Comparison of ENCODE assay signal across 22 cellular contexts in genomic region chr20:23455641-23456040, GRCh38. TPM values are rescaled to one million over a fixed set of nuclear protein-coding genes. Genes with fewer than 3 reads are reported as not detected.
"Had no signal": no experiment of that assay in that cellular context is flagged by ENCODE, and none has a peak within 500 bp of the region (broad histone marks: within the 10 kb centered on the region; RNA-seq: fewer than 3 reads in every experiment).

No MANE protein-coding gene starts in this region.

- H3K27me3 Mint-ChIP-seq: activated T-cell treated with anti-CD3 and anti-CD28 coated beads, Interleukin-2, amount 50 U/mL, for 24 hours had no signal

- H3K4me1 Mint-ChIP-seq: memory B cell had no signal

- ATAC-seq: esophagus mucosa; heart right ventricle; stimulated activated naive B cell treated with anti-CD40 and anti-IgM and Interleukin-4, amounts not matched to agents 10 μg/mL and 1 μg/mL and 100 μg/mL, for 72 hours; upper lobe of right lung had no signal

- H3K4me3 ChIP-seq: heart right ventricle, sigmoid colon, thoracic aorta, upper lobe of right lung had no signal

- H3K27ac Mint-ChIP-seq: activated naive CD4-positive, alpha-beta T cell treated with anti-CD3 and anti-CD28 coated beads for 36 hours; activated T-cell treated with anti-CD3 and anti-CD28 coated beads, Interleukin-2, amount 50 U/mL, for 24 hours; memory B cell; stimulated activated naive B cell treated with anti-CD40 and anti-IgM and Interleukin-4, amounts not matched to agents 10 μg/mL and 1 μg/mL and 100 μg/mL, for 72 hours had no signal

- H3K9me3 ChIP-seq: neutrophil, sigmoid colon, thoracic aorta, upper lobe of right lung had no signal

- H3K9me3 Mint-ChIP-seq: activated naive CD4-positive, alpha-beta T cell treated with anti-CD3 and anti-CD28 coated beads for 36 hours; activated T-cell treated with anti-CD3 and anti-CD28 coated beads, Interleukin-2, amount 50 U/mL, for 24 hours; memory B cell; naive B cell; stimulated activated naive B cell treated with anti-CD40 and anti-IgM and Interleukin-4, amounts not matched to agents 10 μg/mL and 1 μg/mL and 100 μg/mL, for 72 hours had no signal

- H3K36me3 ChIP-seq: brain microvascular endothelial cell, heart right ventricle, neutrophil, sigmoid colon, thoracic aorta, upper lobe of right lung had no signal

- H3K27ac ChIP-seq: brain microvascular endothelial cell, neutrophil, sigmoid colon, thoracic aorta, upper lobe of right lung had no signal

- H3K36me3 Mint-ChIP-seq: memory B cell; naive B cell; stimulated activated naive B cell treated with anti-CD40 and anti-IgM and Interleukin-4, amounts not matched to agents 10 μg/mL and 1 μg/mL and 100 μg/mL, for 72 hours had no signal

- DNase-seq: activated CD4-positive, CD25-positive, alpha-beta regulatory T cell; activated naive CD4-positive, alpha-beta T cell treated with anti-CD3 and anti-CD28 coated beads for 36 hours; activated T-cell treated with anti-CD3 and anti-CD28 coated beads, Interleukin-2, amount 50 U/mL, for 24 hours; aorta; brain microvascular endothelial cell; cortex of kidney; heart right ventricle; naive B cell; posterior cingulate gyrus; sigmoid colon; stimulated activated CD4-positive, alpha-beta T cell treated with anti-CD3 and anti-CD28 coated beads, Interleukin-4, amount 100 ng/mL, for 4 hours; stimulated activated naive B cell treated with anti-CD40 and anti-IgM and Interleukin-4, amounts not matched to agents 10 μg/mL and 1 μg/mL and 100 μg/mL, for 72 hours; T1000; upper lobe of right lung had no signal

- H3K4me3 Mint-ChIP-seq: activated naive CD4-positive, alpha-beta T cell treated with anti-CD3 and anti-CD28 coated beads for 36 hours; activated T-cell treated with anti-CD3 and anti-CD28 coated beads, Interleukin-2, amount 50 U/mL, for 24 hours; memory B cell; stimulated activated naive B cell treated with anti-CD40 and anti-IgM and Interleukin-4, amounts not matched to agents 10 μg/mL and 1 μg/mL and 100 μg/mL, for 72 hours had no signal

RNA-seq across cellular contexts. Expression of gene CST11, which starts 3.0 kb away (rescaled TPM):
- total RNA-seq: activated naive CD4-positive, alpha-beta T cell treated with anti-CD3 and anti-CD28 coated beads for 36 hours; aorta; esophagus mucosa; heart right ventricle; liver; mononuclear cell; renal cortical epithelial cell; sigmoid colon; T-helper 1 cell treated with Interleukin-12 subunit alpha and Interleukin-12 subunit beta and Interleukin-4 antibody, amounts not matched to agents 30 ng/mL and 1 ng/mL, for 36 hours; thoracic aorta; upper lobe of right lung had no signal
- polyA plus RNA-seq: aorta, heart right ventricle, liver, sigmoid colon had no signal

RNA-seq across cellular contexts. Expression of gene CSTL1, which starts 16.2 kb away (rescaled TPM):
- total RNA-seq: activated naive CD4-positive, alpha-beta T cell treated with anti-CD3 and anti-CD28 coated beads for 36 hours; aorta; esophagus mucosa; heart right ventricle; liver; mononuclear cell; renal cortical epithelial cell; sigmoid colon; T-helper 1 cell treated with Interleukin-12 subunit alpha and Interleukin-12 subunit beta and Interleukin-4 antibody, amounts not matched to agents 30 ng/mL and 1 ng/mL, for 36 hours; thoracic aorta; upper lobe of right lung had no signal
- polyA plus RNA-seq: aorta, heart right ventricle, liver, sigmoid colon had no signal

RNA-seq across cellular contexts. Expression of gene CST8, which starts 35.3 kb away (rescaled TPM):
- total RNA-seq: activated naive CD4-positive, alpha-beta T cell treated with anti-CD3 and anti-CD28 coated beads for 36 hours; aorta; esophagus mucosa; heart right ventricle; liver; mononuclear cell; renal cortical epithelial cell; sigmoid colon; T-helper 1 cell treated with Interleukin-12 subunit alpha and Interleukin-12 subunit beta and Interleukin-4 antibody, amounts not matched to agents 30 ng/mL and 1 ng/mL, for 36 hours; thoracic aorta; upper lobe of right lung had no signal
- polyA plus RNA-seq: aorta, heart right ventricle, liver, sigmoid colon had no signal
